Comparison of ENCODE assay signal across 3 cellular contexts in the genomic region with DNA sequence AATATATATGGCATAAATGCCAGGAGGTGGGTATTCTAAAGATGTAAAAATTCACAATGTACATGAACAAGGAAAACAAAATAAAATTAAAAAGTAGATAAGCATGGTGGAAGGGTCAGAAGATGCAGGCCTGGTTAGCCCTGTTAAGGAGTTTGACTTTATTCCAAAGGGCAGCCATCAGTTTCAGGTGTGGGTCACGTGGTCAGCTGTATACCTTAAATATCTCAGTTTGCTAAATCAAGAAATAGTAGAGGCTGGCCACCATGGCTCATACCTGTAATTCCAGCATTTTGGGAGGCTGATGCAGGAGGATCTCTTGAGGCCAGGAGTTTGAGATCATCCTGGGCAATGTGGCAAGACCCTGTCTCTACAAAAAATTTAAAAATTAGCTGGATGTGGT.
A peak's percentile ranks its signal among the peaks of the same experiment; 100 is the strongest.
TF ChIP-seq lines count a peak whose summit lies in the region.

No MANE protein-coding gene starts in this region.

TF ChIP-seq in GM23338, 12 proteins besides CTCF, POLR2A, EP300 and RAD21 (continues in another document):
- no peak for TF ChIP-seq NANOG (IDR thresholded peaks at IDR 0.05; ENCODE audit: borderline replicate concordance)
- TF ChIP-seq ZNF114 (CRISPR knock-in tag; IDR thresholded peaks at IDR 0.05), result no peak
- TF ChIP-seq EZH2phosphoT487 (IDR thresholded peaks at IDR 0.05; ENCODE audit: unreplicated experiment), result no peak
- no peak for TF ChIP-seq POLR2AphosphoS5 (IDR thresholded peaks at IDR 0.05; ENCODE audit: low read depth)
- no peak for TF ChIP-seq STAT1 (IDR thresholded peaks at IDR 0.05; ENCODE audit: unreplicated experiment)
- TF ChIP-seq JUNB (IDR thresholded peaks at IDR 0.05; ENCODE audit: unreplicated experiment), result no peak
- TF ChIP-seq, protein P1, sequence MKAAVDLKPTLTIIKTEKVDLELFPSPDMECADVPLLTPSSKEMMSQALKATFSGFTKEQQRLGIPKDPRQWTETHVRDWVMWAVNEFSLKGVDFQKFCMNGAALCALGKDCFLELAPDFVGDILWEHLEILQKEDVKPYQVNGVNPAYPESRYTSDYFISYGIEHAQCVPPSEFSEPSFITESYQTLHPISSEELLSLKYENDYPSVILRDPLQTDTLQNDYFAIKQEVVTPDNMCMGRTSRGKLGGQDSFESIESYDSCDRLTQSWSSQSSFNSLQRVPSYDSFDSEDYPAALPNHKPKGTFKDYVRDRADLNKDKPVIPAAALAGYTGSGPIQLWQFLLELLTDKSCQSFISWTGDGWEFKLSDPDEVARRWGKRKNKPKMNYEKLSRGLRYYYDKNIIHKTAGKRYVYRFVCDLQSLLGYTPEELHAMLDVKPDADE (IDR thresholded peaks at IDR 0.05), result no peak

TF ChIP-seq in Ishikawa, 13 proteins besides CTCF, POLR2A, EP300 and RAD21:
- TF ChIP-seq, protein P2, sequence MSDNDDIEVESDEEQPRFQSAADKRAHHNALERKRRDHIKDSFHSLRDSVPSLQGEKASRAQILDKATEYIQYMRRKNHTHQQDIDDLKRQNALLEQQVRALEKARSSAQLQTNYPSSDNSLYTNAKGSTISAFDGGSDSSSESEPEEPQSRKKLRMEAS (IDR thresholded peaks at IDR 0.05), result no peak
- TF ChIP-seq, protein P3, sequence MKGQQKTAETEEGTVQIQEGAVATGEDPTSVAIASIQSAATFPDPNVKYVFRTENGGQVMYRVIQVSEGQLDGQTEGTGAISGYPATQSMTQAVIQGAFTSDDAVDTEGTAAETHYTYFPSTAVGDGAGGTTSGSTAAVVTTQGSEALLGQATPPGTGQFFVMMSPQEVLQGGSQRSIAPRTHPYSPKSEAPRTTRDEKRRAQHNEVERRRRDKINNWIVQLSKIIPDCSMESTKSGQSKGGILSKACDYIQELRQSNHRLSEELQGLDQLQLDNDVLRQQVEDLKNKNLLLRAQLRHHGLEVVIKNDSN (IDR thresholded peaks at IDR 0.05), result 0 out of 2 replicates have a peak, but pooled peaks have one; percentile 23

TF ChIP-seq in H1, 55 proteins besides CTCF, POLR2A, EP300 and RAD21:
- TF ChIP-seq BRCA1 (IDR thresholded peaks at IDR 0.05; ENCODE audit: low read depth, low read length), result no peak
